10 cellular contexts compared by ENCODE assay signal in the genomic region with DNA sequence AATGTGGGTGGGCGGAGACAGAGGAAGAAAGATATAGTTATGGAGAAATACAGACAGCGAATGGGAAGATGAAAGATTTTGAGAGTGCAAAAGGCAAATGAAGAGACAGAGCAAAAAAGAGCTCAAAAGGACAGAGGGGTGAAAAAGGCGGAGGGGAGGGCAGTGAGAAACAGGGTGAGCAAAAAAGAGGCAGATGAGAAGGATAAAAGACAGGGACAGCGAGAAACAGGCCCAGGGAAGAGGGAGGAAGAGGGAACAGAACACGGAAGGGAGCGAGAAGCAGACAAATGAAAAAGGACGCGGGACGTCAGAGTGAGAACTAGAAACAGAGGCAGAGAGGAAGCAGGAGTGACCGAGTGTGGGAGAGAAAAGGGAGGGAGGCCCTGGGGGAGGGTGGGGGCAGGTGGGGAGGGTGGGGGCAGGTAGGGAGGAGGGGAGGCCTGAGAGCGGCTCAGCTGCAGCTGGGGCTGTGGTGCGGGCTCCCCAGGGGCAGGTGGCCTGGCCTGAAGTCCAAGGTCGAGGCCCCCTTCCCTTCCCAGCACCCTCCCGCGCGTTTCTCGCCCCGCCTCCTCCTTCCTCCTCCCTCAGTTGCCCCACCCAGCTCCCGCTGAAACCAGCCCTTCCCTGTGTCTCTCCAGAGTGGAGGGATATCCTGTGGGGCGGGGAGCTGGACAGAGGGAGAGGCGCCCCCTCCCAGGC. TPM values are rescaled to one million over a fixed set of nuclear protein-coding genes. Genes with fewer than 3 reads are reported as not detected.
DNase-seq lines count a peak whose midpoint lies in the region; TF ChIP-seq lines count a peak whose summit lies in the region.
"Had no signal": no experiment of that assay in that cellular context is flagged by ENCODE, and none has a peak within 500 bp of the region (broad histone marks: within the 10 kb centered on the region; RNA-seq: fewer than 3 reads in every experiment).

No MANE protein-coding gene starts in this region.

- no peaks in the 10 kb centered on the region for H3K4me1 ChIP-seq in osteoblast (ENCODE audit: insufficient read depth, low read length)

- H3K4me3 Mint-ChIP-seq in IgD-negative memory B cell (peak overlapping the region; percentile 36 to 86 (median 80)), brain (peak overlapping the region; percentile 1 to 59 (median 42))

- no peaks in the 10 kb centered on the region for H3K36me3 ChIP-seq in osteoblast (ENCODE audit: insufficient read depth, low read length)
- H3K36me3 ChIP-seq: gastroesophageal sphincter had no signal

- no peak overlapping the region for H2AFZ ChIP-seq in osteoblast (ENCODE audit: low read length)

- H3K27me3 ChIP-seq in osteoblast (ENCODE audit: insufficient read depth, low read length): peaks cover 28% of the 10 kb centered on the region

- H3K79me2 ChIP-seq in osteoblast (ENCODE audit: insufficient read depth, low read length): no peaks in the 10 kb centered on the region

- TF ChIP-seq CTCF in GM12864 (IDR thresholded peaks at IDR 0.05; ENCODE audit: low read depth, low read length, missing control alignments) (no peak), brain (conservative IDR thresholded peaks at IDR 0.05) (no peak), osteoblast (IDR thresholded peaks at IDR 0.05; ENCODE audit: extremely low read depth, low read depth, low read length) (no peak)

- DNase-seq in GM12864 (ENCODE audit: low read depth): no peak
- peak; percentile 55 for DNase-seq in osteoblast (ENCODE audit: insufficient read length, low spot score, missing footprints)
- DNase-seq in head of caudate nucleus: no peak
- no peak for DNase-seq in NCI-H1694 treated with DMSO at 0.1 percent for 48 hours (lab: John Stamatoyannopoulos, UW)
- no peak for DNase-seq in NCI-H2196 (lab: John Stamatoyannopoulos, UW; ENCODE audit: unreplicated experiment)
- DNase-seq: stimulated activated naive CD4-positive, alpha-beta T cell treated with Interleukin-2 at 50 U/mL for 16 hours had no signal

- H3K27me3 Mint-ChIP-seq in IgD-negative memory B cell (peaks cover 16% of the 10 kb centered on the region), brain (peaks cover 82% of the 10 kb centered on the region)

- H3K27ac Mint-ChIP-seq in IgD-negative memory B cell (peak overlapping the region in 2 of 3 donors; percentile 0 to 48), brain (peak overlapping the region in 1 of 5 experiments; percentile 43)

- H3K9me3 ChIP-seq in osteoblast (ENCODE audit: low read depth, low read length): no peaks in the 10 kb centered on the region
- H3K9me3 ChIP-seq: gastroesophageal sphincter had no signal

- no peak overlapping the region for H3K4me2 ChIP-seq in osteoblast (ENCODE audit: insufficient read depth, low read length)

- H3K9me3 Mint-ChIP-seq in IgD-negative memory B cell (no peaks in the 10 kb centered on the region), brain (peaks cover 0 to 17% (median 0%) of the 10 kb centered on the region in 5 experiments)

- H3K27ac ChIP-seq in osteoblast (ENCODE audit: low read depth, low read length): no peak overlapping the region
- H3K27ac ChIP-seq: gastroesophageal sphincter had no signal

- intact Hi-C loops in head of caudate nucleus (cut with DNase I): no loop called here

- H3K36me3 Mint-ChIP-seq in IgD-negative memory B cell: no peaks in the 10 kb centered on the region
- H3K36me3 Mint-ChIP-seq in brain: no peaks in the 10 kb centered on the region

- H4K20me1 ChIP-seq in osteoblast (ENCODE audit: insufficient read depth, low read length): no peaks in the 10 kb centered on the region

- H3K4me3 ChIP-seq in GM12864 (ENCODE audit: low read depth, low read length) (peak overlapping the region; percentile 60), osteoblast (ENCODE audit: insufficient read depth, low read length) (no peak overlapping the region)
- H3K4me3 ChIP-seq: gastroesophageal sphincter had no signal

- H3K4me1 Mint-ChIP-seq in IgD-negative memory B cell (peaks cover 33 to 48% (median 46%) of the 10 kb centered on the region in 3 donors), brain (peaks cover 27% of the 10 kb centered on the region)

RNA-seq across cellular contexts. Expression of a gene that starts 2.9 kb away (rescaled TPM):
- polyA plus RNA-seq in IgD-negative memory B cell (15.5 TPM), brain (ENCODE audit: insufficient read depth, low read depth, low replicate concordance) (not detected)
- not detected in 2 replicates for total RNA-seq in osteoblast
- total RNA-seq: gastroesophageal sphincter, pulmonary artery endothelial cell had no signal

RNA-seq across cellular contexts. Expression of a gene that starts 12.7 kb away (rescaled TPM):
- not detected for polyA plus RNA-seq in IgD-negative memory B cell
- polyA plus RNA-seq in brain (ENCODE audit: insufficient read depth, low read depth, low replicate concordance): not detected
- total RNA-seq in osteoblast: not detected in 2 replicates
- total RNA-seq: gastroesophageal sphincter, pulmonary artery endothelial cell had no signal

RNA-seq across cellular contexts. Expression of a gene that starts 30.5 kb away (rescaled TPM):
- not detected for polyA plus RNA-seq in IgD-negative memory B cell
- polyA plus RNA-seq in brain (ENCODE audit: insufficient read depth, low read depth, low replicate concordance): not detected
- not detected in 2 replicates for total RNA-seq in osteoblast
- total RNA-seq: gastroesophageal sphincter, pulmonary artery endothelial cell had no signal

RNA-seq across cellular contexts. Expression of a gene that starts 34.0 kb away (rescaled TPM):
- polyA plus RNA-seq in IgD-negative memory B cell (not detected), brain (ENCODE audit: insufficient read depth, low read depth, low replicate concordance) (not detected)
- not detected in 2 replicates for total RNA-seq in osteoblast
- total RNA-seq: gastroesophageal sphincter, pulmonary artery endothelial cell had no signal

RNA-seq across cellular contexts. Expression of a gene that starts 50.4 kb away (rescaled TPM):
- not detected for polyA plus RNA-seq in IgD-negative memory B cell
- polyA plus RNA-seq in brain (ENCODE audit: insufficient read depth, low read depth, low replicate concordance): not detected
- total RNA-seq in osteoblast: not detected in 2 replicates
- total RNA-seq: gastroesophageal sphincter, pulmonary artery endothelial cell had no signal

Comparison
In these comparisons a context has a peak if more than half of its experiments do, and no peak if none do; other contexts are left out.
1. RNA of a gene that starts 2.9 kb away (polyA plus RNA-seq): 15.5 TPM in IgD-negative memory B cell (single experiment); not detected in brain (single experiment); every median in the first group is over 10 times any median in the second.